ENCODE assay signal across 28 cellular contexts in the genomic region with DNA sequence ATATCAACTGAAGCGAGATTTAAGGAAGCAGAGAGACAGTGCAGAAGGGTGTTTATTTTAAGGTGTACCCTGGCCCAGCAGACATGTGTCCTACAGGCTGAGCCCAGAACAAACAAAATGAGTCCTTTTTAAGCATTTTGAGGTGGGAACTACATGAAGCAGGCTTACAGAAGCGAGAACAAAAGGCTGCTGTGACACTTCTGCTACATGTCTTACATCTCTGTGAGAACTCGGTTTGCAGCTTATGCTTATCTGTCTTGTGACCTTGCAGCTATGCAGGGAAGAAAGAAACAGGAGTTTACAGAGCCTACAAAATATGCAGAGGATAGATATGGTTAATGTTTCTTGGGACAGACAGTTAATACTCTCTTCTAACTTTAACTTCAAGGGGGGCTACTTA.
"Had no signal": no experiment of that assay in that cellular context is flagged by ENCODE, and none has a peak within 500 bp of the region (broad histone marks: within the 10 kb centered on the region; RNA-seq: fewer than 3 reads in every experiment).

No MANE protein-coding gene starts in this region.

- H3K27me3 ChIP-seq: gastrocnemius medialis, right atrium auricular region, sigmoid colon, transverse colon, upper lobe of right lung, uterus had no signal

- H3K4me1 Mint-ChIP-seq: memory B cell; naive B cell; stimulated activated memory B cell treated with anti-CD40 and anti-IgM and Interleukin-4, amounts not matched to agents 10 μg/mL and 1 μg/mL and 100 μg/mL, for 72 hours had no signal

- ATAC-seq: effector memory CD8-positive, alpha-beta T cell; esophagus mucosa; gastrocnemius medialis; left lobe of liver; mucosa of descending colon; natural killer cell treated with Interleukin-12 subunit alpha and Interleukin-12 subunit beta and Interleukin-15 and Interleukin-18, amount 100 ng/mL, for 72 hours; stimulated activated memory B cell treated with anti-CD40 and anti-IgM and Interleukin-4, amounts not matched to agents 10 μg/mL and 1 μg/mL and 100 μg/mL, for 72 hours; stimulated activated naive CD8-positive, alpha-beta T cell treated with anti-CD3 and anti-CD28 coated beads, Interleukin-15, Interleukin-2, amounts not matched to agents 100 U/mL and 50 U/mL, for 24 hours; upper lobe of right lung had no signal

- H3K27ac ChIP-seq: gastrocnemius medialis, parathyroid adenoma, right atrium auricular region, sigmoid colon, spleen, thoracic aorta, transverse colon, upper lobe of right lung, uterus had no signal

- H3K36me3 ChIP-seq: gastrocnemius medialis, right atrium auricular region, sigmoid colon, spleen, thoracic aorta, transverse colon, upper lobe of right lung, uterus had no signal

- H3K9me3 ChIP-seq: gastrocnemius medialis, mucosa of descending colon, right atrium auricular region, sigmoid colon, thoracic aorta, transverse colon, upper lobe of right lung, uterus had no signal

- H3K4me3 ChIP-seq: gastrocnemius medialis, lung, mucosa of descending colon, right atrium auricular region, sigmoid colon, spleen, thoracic aorta, transverse colon, upper lobe of right lung, uterus had no signal

- H2AFZ ChIP-seq: parathyroid adenoma had no signal

- H3K4me3 Mint-ChIP-seq: effector memory CD8-positive, alpha-beta T cell; memory B cell; mesothelial cell of epicardium; naive B cell; natural killer cell treated with Interleukin-12 subunit alpha and Interleukin-12 subunit beta and Interleukin-15 and Interleukin-18, amount 100 ng/mL, for 72 hours; stimulated activated memory B cell treated with anti-CD40 and anti-IgM and Interleukin-4, amounts not matched to agents 10 μg/mL and 1 μg/mL and 100 μg/mL, for 72 hours had no signal

- H3K27me3 Mint-ChIP-seq: progenitor cell of endocrine pancreas had no signal

- H3K9me3 Mint-ChIP-seq: effector memory CD8-positive, alpha-beta T cell; natural killer cell treated with Interleukin-12 subunit alpha and Interleukin-12 subunit beta and Interleukin-15 and Interleukin-18, amount 100 ng/mL, for 72 hours; stimulated activated memory B cell treated with anti-CD40 and anti-IgM and Interleukin-4, amounts not matched to agents 10 μg/mL and 1 μg/mL and 100 μg/mL, for 72 hours had no signal

- DNase-seq: cerebellar nuclear complex; cortex of kidney; effector memory CD8-positive, alpha-beta T cell; foreskin fibroblast; gastrocnemius medialis; head of caudate nucleus; kidney; mucosa of descending colon; naive B cell; sigmoid colon; spleen; stimulated activated CD4-positive, alpha-beta T cell treated with anti-CD3 and anti-CD28 coated beads, Interleukin-4, amount 100 ng/mL, for 4 hours; stimulated activated naive CD8-positive, alpha-beta T cell treated with anti-CD3 and anti-CD28 coated beads, Interleukin-15, Interleukin-2, amounts not matched to agents 100 U/mL and 50 U/mL, for 24 hours; substantia nigra; transverse colon; upper lobe of right lung; uterus had no signal

- H3K4me1 ChIP-seq: gastrocnemius medialis, parathyroid adenoma, right atrium auricular region, sigmoid colon, spleen, transverse colon, upper lobe of right lung, uterus had no signal

- H3K27ac Mint-ChIP-seq: effector memory CD8-positive, alpha-beta T cell; memory B cell; mesothelial cell of epicardium; naive B cell; natural killer cell treated with Interleukin-12 subunit alpha and Interleukin-12 subunit beta and Interleukin-15 and Interleukin-18, amount 100 ng/mL, for 72 hours; stimulated activated memory B cell treated with anti-CD40 and anti-IgM and Interleukin-4, amounts not matched to agents 10 μg/mL and 1 μg/mL and 100 μg/mL, for 72 hours had no signal

- FAIRE-seq: kidney had no signal

- H3K9ac ChIP-seq: parathyroid adenoma had no signal

- H3K79me2 ChIP-seq: parathyroid adenoma had no signal

- H3K36me3 Mint-ChIP-seq: memory B cell; mesothelial cell of epicardium; natural killer cell treated with Interleukin-12 subunit alpha and Interleukin-12 subunit beta and Interleukin-15 and Interleukin-18, amount 100 ng/mL, for 72 hours; stimulated activated memory B cell treated with anti-CD40 and anti-IgM and Interleukin-4, amounts not matched to agents 10 μg/mL and 1 μg/mL and 100 μg/mL, for 72 hours had no signal
